ENCODE assay signal across 8 cellular contexts in the genomic region with DNA sequence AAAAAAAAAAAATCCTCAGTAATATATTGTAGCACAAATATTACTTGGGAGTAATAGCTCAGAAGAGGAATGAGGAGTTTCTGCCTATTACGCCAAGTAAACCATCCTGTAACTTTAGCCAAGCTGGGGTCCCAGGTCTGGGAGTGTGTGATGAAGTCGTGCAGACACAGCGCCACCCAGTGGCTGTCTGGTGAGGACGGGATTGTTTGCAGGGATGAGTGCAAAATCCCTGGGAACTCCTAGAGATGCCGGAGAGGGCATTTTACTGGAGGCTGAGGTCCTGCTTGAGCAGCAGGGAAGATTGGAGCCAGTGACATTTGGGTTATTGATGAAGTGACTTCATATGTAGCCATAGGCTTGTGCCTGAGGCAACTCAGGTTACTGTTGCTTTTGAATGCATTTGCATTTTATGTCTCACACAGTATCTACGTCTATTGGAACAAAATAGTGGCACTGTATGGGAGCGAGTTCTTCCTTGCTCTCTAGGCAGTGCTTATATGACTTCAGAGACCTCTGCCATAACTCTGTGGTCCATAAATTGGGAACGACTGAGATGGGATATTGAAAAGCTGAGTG.
DNase-seq lines count a peak whose midpoint lies in the region; ATAC-seq, FAIRE-seq and TF ChIP-seq lines count a peak whose summit lies in the region.

No MANE protein-coding gene starts in this region.

- DNase-seq in BE2C = peak; percentile 87
- peak; percentile 72 for DNase-seq in HTR-8/SVneo (ENCODE audit: insufficient read length, low spot score)
- peak; percentile 20 for DNase-seq in RCC 7860 (ENCODE audit: low spot score)
- peak; percentile 2 to 37 (median 8) for DNase-seq in activated naive CD4-positive, alpha-beta T cell (lab: John Stamatoyannopoulos, UW)
- DNase-seq in globus pallidus (ENCODE audit: low spot score) = peak; percentile 79
- peak; percentile 47 to 90 (median 70) for DNase-seq in pancreas
- peak; percentile 16 to 42 for DNase-seq in uterus

- H3K4me3 ChIP-seq in BE2C (ENCODE audit: low read depth, low read length) = no peak overlapping the region
- no peak overlapping the region for H3K4me3 ChIP-seq in pancreas
- no peak overlapping the region for H3K4me3 ChIP-seq in uterus

- H3K27me3 ChIP-seq in BE2C (no peaks in the 10 kb centered on the region), pancreas (no peaks in the 10 kb centered on the region), uterus (no peaks in the 10 kb centered on the region)

- H3K27ac ChIP-seq in pancreas = no peak overlapping the region
- no peak overlapping the region for H3K27ac ChIP-seq in uterus

- WGBS in pancreas, 2 donors = 18 to 24% methylated on average over 8 of the region's 8 CpGs

- no peak for TF ChIP-seq POLR2A in uterus (IDR thresholded peaks at IDR 0.05)

- ATAC-seq in GM19372 (IDR thresholded peaks at IDR 0.05; ENCODE audit: low read depth, unreplicated experiment) = peak; percentile 62
- peak; percentile 77 to 96 (median 90) for ATAC-seq in pancreas

- TF ChIP-seq CTCF in BE2C (IDR thresholded peaks at IDR 0.05; ENCODE audit: low read depth, low read length) = peak; percentile 98
- TF ChIP-seq CTCF in pancreas (IDR thresholded peaks at IDR 0.05) = peak; percentile 74 to 83 (median 78)
- peak; percentile 22 to 58 (median 33) for TF ChIP-seq CTCF in uterus (IDR thresholded peaks at IDR 0.05)

- no peak for FAIRE-seq in HTR-8/SVneo (lab: Jason Lieb, UNC)
- FAIRE-seq in RCC 7860 (lab: Jason Lieb, UNC) = no peak
- no peak for FAIRE-seq in pancreas (lab: Jason Lieb, UNC)

- H3K36me3 ChIP-seq in BE2C = no peaks in the 10 kb centered on the region
- H3K36me3 ChIP-seq in pancreas = no peaks in the 10 kb centered on the region
- no peaks in the 10 kb centered on the region for H3K36me3 ChIP-seq in uterus

- H3K4me1 ChIP-seq in BE2C = no peaks in the 10 kb centered on the region
- H3K4me1 ChIP-seq in pancreas = no peaks in the 10 kb centered on the region
- H3K4me1 ChIP-seq in uterus = no peaks in the 10 kb centered on the region

- intact Hi-C loops in pancreas (cut with DNase I) = loop anchor here in 2 of 3 donors (5.0 to 10.0 kb wide), 2 partner anchors 107 to 115 kb away; no protein-coding TSS in a partner anchor
- intact Hi-C loops in uterus (cut with DNase I; ENCODE audit: low total_unique reads) = no loop called here

- no peaks in the 10 kb centered on the region for H3K9me3 ChIP-seq in BE2C
- no peaks in the 10 kb centered on the region for H3K9me3 ChIP-seq in pancreas
- no peaks in the 10 kb centered on the region for H3K9me3 ChIP-seq in uterus

Comparison
In these comparisons a context has a peak if more than half of its experiments do, and no peak if none do; other contexts are left out.
1. DNase-seq: peak in every context shown above with its lines; median percentile 87 in BE2C; 79 in globus pallidus; 72 in HTR-8/SVneo; 70 in pancreas; 29 in uterus; 20 in RCC 7860; 8 in activated naive CD4-positive, alpha-beta T cell.
2. CTCF ChIP-seq: peak in every context shown above with its lines; median percentile 98 in BE2C; 78 in pancreas; 33 in uterus.